ENCODE assay signal across 1 cellular context in the genomic region with DNA sequence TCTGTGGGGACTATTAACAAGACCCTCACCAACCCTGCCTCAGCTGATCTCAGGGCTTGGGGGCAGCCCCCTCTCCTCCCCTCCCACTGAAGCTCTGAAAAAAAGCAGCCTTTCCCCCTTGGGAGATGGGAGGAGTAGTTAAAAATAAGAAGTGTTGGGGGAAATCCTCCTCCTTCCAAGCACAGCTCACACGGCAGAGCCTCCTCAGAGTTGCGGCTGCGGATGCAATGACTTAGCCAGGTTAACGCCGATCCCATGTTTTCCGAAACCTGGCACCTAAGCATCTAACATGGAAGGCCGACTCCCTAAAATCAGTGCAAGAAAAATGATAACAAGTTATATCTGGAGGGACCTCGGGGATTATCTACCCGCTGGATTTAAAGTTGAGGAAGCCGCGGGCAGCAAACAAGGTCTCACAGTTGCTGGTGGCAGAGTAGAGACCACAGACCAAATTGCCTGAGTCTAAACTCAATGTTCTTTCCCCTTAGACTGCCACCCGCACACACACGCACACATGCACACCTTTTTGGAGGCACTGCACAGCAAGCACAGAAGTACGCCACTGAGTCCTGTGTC.
TF ChIP-seq lines count a peak whose summit lies in the region.

No MANE protein-coding gene starts in this region.

TF ChIP-seq in IMR-90, 13 proteins besides CTCF, POLR2A, EP300 and RAD21 (continued from another document):
- TF ChIP-seq, protein P1, sequence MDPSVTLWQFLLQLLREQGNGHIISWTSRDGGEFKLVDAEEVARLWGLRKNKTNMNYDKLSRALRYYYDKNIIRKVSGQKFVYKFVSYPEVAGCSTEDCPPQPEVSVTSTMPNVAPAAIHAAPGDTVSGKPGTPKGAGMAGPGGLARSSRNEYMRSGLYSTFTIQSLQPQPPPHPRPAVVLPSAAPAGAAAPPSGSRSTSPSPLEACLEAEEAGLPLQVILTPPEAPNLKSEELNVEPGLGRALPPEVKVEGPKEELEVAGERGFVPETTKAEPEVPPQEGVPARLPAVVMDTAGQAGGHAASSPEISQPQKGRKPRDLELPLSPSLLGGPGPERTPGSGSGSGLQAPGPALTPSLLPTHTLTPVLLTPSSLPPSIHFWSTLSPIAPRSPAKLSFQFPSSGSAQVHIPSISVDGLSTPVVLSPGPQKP (IDR thresholded peaks at IDR 0.05; ENCODE audit: borderline replicate concordance, low read depth, low read length): no peak
